Comparison of ENCODE assay signal across 5 cellular contexts in the genomic region with DNA sequence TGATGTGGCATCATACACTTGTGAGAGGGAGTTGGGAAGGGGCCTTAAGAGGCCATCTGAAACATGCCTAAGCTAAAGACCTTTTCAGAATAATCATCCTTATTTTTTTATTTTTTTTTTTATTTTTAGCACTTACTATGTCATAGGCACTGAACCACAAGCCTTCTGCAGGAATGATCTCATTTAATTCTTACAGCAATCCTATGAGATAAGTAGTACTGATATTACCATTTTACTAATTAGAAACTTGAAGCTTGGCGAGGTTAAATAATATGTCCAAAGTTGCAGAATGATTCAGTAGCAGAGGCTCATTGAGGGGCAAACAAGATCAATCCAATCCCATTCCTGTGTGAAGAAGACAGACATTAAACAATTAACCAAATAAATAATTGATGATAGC.
"Had no signal": no experiment of that assay in that cellular context is flagged by ENCODE, and none has a peak within 500 bp of the region (broad histone marks: within the 10 kb centered on the region; RNA-seq: fewer than 3 reads in every experiment).

No MANE protein-coding gene starts in this region.

- DNase-seq: GDM1, GF-D8 had no signal

- FAIRE-seq: G401.6, GM12891, GM18507 had no signal
